In genomic region chr13:113955691-113956090, GRCh38 we compare ENCODE assay signal across 27 cellular contexts. TPM values are rescaled to one million over a fixed set of nuclear protein-coding genes. Genes with fewer than 3 reads are reported as not detected.
"Had no signal": no experiment of that assay in that cellular context is flagged by ENCODE, and none has a peak within 500 bp of the region (broad histone marks: within the 10 kb centered on the region; RNA-seq: fewer than 3 reads in every experiment).

No MANE protein-coding gene starts in this region.

- ATAC-seq: activated CD4-positive, alpha-beta T cell treated with anti-CD3 and anti-CD28 coated beads for 36 hours; gastrocnemius medialis; lower lobe of right lung; upper lobe of right lung had no signal

- H3K27me3 Mint-ChIP-seq: activated CD4-positive, alpha-beta T cell treated with anti-CD3 and anti-CD28 coated beads for 36 hours; activated naive CD4-positive, alpha-beta T cell treated with anti-CD3 and anti-CD28 coated beads, Interleukin-2, amount 50 U/mL, for 24 hours; progenitor cell of endocrine pancreas; T-cell had no signal

- H3K27me3 ChIP-seq: breast epithelium, colonic mucosa, gastrocnemius medialis, ovary, sigmoid colon, suprapubic skin, tibial artery, upper lobe of right lung had no signal

- H3K36me3 ChIP-seq: breast epithelium, colonic mucosa, lower lobe of right lung, ovary, suprapubic skin, upper lobe of right lung had no signal

- H3K4me3 ChIP-seq: breast epithelium, colonic mucosa, gastrocnemius medialis, lower lobe of right lung, ovary, sigmoid colon, suprapubic skin, tibial artery, upper lobe of right lung had no signal

- H3K27ac Mint-ChIP-seq: activated CD4-positive, alpha-beta T cell treated with anti-CD3 and anti-CD28 coated beads for 36 hours; activated naive CD4-positive, alpha-beta T cell treated with anti-CD3 and anti-CD28 coated beads, Interleukin-2, amount 50 U/mL, for 24 hours; nephron progenitor cell; progenitor cell of endocrine pancreas; T-cell; T-helper 2 cell treated with Interferon-gamma antibody and Interleukin-4, amounts not matched to agents 5 μg/mL and 100 μg/mL, for 36 hours had no signal

- H3K9me3 Mint-ChIP-seq: activated naive CD4-positive, alpha-beta T cell treated with anti-CD3 and anti-CD28 coated beads, Interleukin-2, amount 50 U/mL, for 24 hours had no signal

- H3K4me1 ChIP-seq: breast epithelium, upper lobe of right lung had no signal

- DNase-seq: activated CD4-positive, alpha-beta T cell treated with anti-CD3 and anti-CD28 coated beads for 36 hours; activated CD4-positive, CD25-positive, alpha-beta regulatory T cell; activated CD8-positive, alpha-beta memory T cell treated with anti-CD3 and anti-CD28 coated beads for 24 hours; activated gamma-delta T cell treated with Interleukin-2 at 50 U/mL for 16 hours; colonic mucosa; effector memory CD4-positive, alpha-beta T cell; erythroblast; gastrocnemius medialis; hippocampal formation; mesendoderm; nephron progenitor cell; sigmoid colon; small intestine; stimulated activated CD4-positive, alpha-beta T cell treated with anti-CD3 and anti-CD28 coated beads, Interleukin-1b, Interleukin-23, amount 100 ng/mL, for 48 hours; stimulated activated CD4-positive, alpha-beta T cell treated with anti-CD3 and anti-CD28 coated beads, Interleukin-4, amount 100 ng/mL, for 4 hours; stimulated activated naive CD4-positive, alpha-beta T cell; T-cell; tibial artery; upper lobe of right lung had no signal

- H3K9me3 ChIP-seq: breast epithelium, colonic mucosa, gastrocnemius medialis, lower lobe of right lung, ovary, sigmoid colon, suprapubic skin, tibial artery, upper lobe of right lung had no signal

- H3K27ac ChIP-seq: breast epithelium, colonic mucosa, gastrocnemius medialis, lower lobe of right lung, ovary, sigmoid colon, suprapubic skin, tibial artery, upper lobe of right lung had no signal

- H3K4me3 Mint-ChIP-seq: activated CD4-positive, alpha-beta T cell treated with anti-CD3 and anti-CD28 coated beads for 36 hours; activated naive CD4-positive, alpha-beta T cell treated with anti-CD3 and anti-CD28 coated beads, Interleukin-2, amount 50 U/mL, for 24 hours; nephron progenitor cell; T-cell; T-helper 2 cell treated with Interferon-gamma antibody and Interleukin-4, amounts not matched to agents 5 μg/mL and 100 μg/mL, for 36 hours had no signal

- H3K4me1 Mint-ChIP-seq: nephron progenitor cell had no signal

RNA-seq across cellular contexts. Expression of gene C13orf46, which starts 18.2 kb away (rescaled TPM):
- polyA plus RNA-seq: keratinocyte had no signal
